Comparison of ENCODE assay signal across 8 cellular contexts in the genomic region with DNA sequence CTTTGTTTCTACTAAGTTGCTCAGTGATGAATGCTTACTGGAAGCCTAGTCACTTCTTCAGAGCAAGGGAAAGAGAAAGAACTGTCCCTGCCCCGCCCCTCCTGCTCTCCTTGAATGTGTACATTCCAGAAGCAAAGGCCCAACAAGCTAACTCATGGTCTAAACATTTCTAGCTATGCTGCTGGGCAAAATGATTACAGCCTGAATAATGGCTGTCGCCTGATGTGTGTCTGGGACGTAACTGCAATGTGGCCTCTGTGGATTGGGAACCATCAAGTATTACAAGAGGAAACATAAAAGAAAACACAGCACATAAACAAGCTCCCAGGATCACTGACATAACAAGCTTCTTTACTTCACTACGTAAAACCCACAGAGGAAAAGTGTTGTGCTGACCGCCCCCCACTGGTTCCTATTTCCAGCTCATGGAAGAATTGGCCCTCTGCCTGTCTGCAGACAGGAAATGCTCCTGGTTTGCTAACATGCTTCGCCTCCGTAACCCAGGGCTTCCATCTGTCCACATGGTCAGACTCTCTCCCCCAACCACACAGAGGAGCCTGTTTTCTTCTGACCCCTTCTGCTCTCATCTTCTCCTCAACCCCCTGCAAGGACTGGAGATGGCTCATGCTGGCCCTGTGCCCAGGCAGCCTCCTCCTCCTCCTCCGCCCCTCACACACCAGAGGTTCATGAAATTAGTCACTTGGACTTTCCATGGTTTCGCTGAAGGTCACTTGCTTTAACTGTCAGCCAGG.
A peak's percentile ranks its signal among the peaks of the same experiment; 100 is the strongest.
DNase-seq lines count a peak whose midpoint lies in the region; ATAC-seq and TF ChIP-seq lines count a peak whose summit lies in the region.

No MANE protein-coding gene starts in this region.

- H3K27ac Mint-ChIP-seq in T-helper 17 cell: peak overlapping the region; percentile 91
- peak overlapping the region; percentile 67 for H3K27ac Mint-ChIP-seq in central memory CD8-positive, alpha-beta T cell (ENCODE audit: low read depth)

- H3K4me3 Mint-ChIP-seq in T-helper 17 cell: peak overlapping the region; percentile 77
- peak overlapping the region; percentile 25 for H3K4me3 Mint-ChIP-seq in central memory CD8-positive, alpha-beta T cell

- no peak overlapping the region for H3K4me3 ChIP-seq in left lung

- H3K4me1 Mint-ChIP-seq in T-helper 17 cell: peaks cover 34% of the 10 kb centered on the region
- H3K4me1 Mint-ChIP-seq in central memory CD8-positive, alpha-beta T cell: peaks cover 31% of the 10 kb centered on the region

- peaks cover 37 to 47% of the 10 kb centered on the region in 2 donors for H3K4me1 ChIP-seq in left lung

- H3K36me3 ChIP-seq in left lung: no peaks in the 10 kb centered on the region

- peak overlapping the region; percentile 84 to 94 for H3K27ac ChIP-seq in left lung

- H3K27me3 Mint-ChIP-seq in T-helper 17 cell: no peaks in the 10 kb centered on the region
- H3K27me3 Mint-ChIP-seq in central memory CD8-positive, alpha-beta T cell: no peaks in the 10 kb centered on the region

- H3K9me3 Mint-ChIP-seq in central memory CD8-positive, alpha-beta T cell: no peaks in the 10 kb centered on the region

- H3K36me3 Mint-ChIP-seq in T-helper 17 cell (ENCODE audit: low read depth): peaks cover 2% of the 10 kb centered on the region
- no peaks in the 10 kb centered on the region for H3K36me3 Mint-ChIP-seq in central memory CD8-positive, alpha-beta T cell (ENCODE audit: insufficient read depth)

- no peaks in the 10 kb centered on the region for H3K27me3 ChIP-seq in left lung

- DNase-seq in AG08396 (ENCODE audit: low spot score): peak; percentile 78
- DNase-seq in T-helper 17 cell: no peak
- DNase-seq in central memory CD8-positive, alpha-beta T cell (ENCODE audit: low spot score in 2 of 2): no peak
- DNase-seq in left lung: peak; percentile 80 to 83
- DNase-seq in stimulated activated CD4-positive, alpha-beta T cell treated with anti-CD3 and anti-CD28 coated beads, Interleukin-2, amount 100 ng/mL, for 4 hours (ENCODE audit: low read depth): peak; percentile 39
- DNase-seq in SK-N-DZ (ENCODE audit: low spot score): no peak

- peak in 1 of 2 donors; percentile 20 for TF ChIP-seq CTCF in left lung (IDR thresholded peaks at IDR 0.05)

- no peaks in the 10 kb centered on the region for H3K9me3 ChIP-seq in T-helper 17 cell (ENCODE audit: control insufficient read depth, low read length, poor library complexity, severe bottlenecking)
- H3K9me3 ChIP-seq in left lung: no peaks in the 10 kb centered on the region

- intact Hi-C loops in left lung (cut with DNase I): no loop called here

- ATAC-seq in GM18909 (IDR thresholded peaks at IDR 0.05; ENCODE audit: poor library complexity, unreplicated experiment) (peak; percentile 74), HG03139 (IDR thresholded peaks at IDR 0.05; ENCODE audit: unreplicated experiment) (peak; percentile 47), T-helper 17 cell (peak; percentile 33), left lung (peak; percentile 78)
- no peak for ATAC-seq in central memory CD8-positive, alpha-beta T cell (replicated peaks; ENCODE audit: extremely low read depth, poor library complexity, severe bottlenecking)

Comparison
In these comparisons a context has a peak if more than half of its experiments do, and no peak if none do; other contexts are left out.
1. DNase-seq: peak in AG08396 (single experiment), left lung (2 of 2) and stimulated activated CD4-positive, alpha-beta T cell treated with anti-CD3 and anti-CD28 coated beads, Interleukin-2, amount 100 ng/mL, for 4 hours (single experiment); none in T-helper 17 cell (0 of 3), central memory CD8-positive, alpha-beta T cell (0 of 2) and SK-N-DZ (single experiment).